In the genomic region with DNA sequence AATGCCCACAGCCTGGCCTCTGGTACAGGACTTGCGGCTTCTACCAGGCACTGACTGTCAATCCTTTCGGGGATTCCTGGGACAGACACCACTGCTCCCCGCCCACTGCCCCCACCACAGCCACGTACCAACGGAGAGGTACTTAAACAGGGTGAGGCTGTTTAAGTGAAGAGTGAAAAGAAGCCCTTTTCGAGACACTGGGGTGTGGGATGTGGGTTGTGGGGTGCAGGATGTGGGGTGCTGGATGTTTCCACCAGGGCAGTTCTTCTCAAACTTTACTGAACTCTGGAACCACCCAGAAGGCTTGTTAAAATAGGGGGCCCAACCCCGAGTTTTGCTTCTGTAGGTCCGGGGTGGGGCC, we compare ENCODE assay signal across 8 cellular contexts. TPM values are rescaled to one million over a fixed set of nuclear protein-coding genes. Genes with fewer than 3 reads are reported as not detected.
DNase-seq lines count a peak whose midpoint lies in the region; ATAC-seq and TF ChIP-seq lines count a peak whose summit lies in the region.
"Had no signal": no experiment of that assay in that cellular context is flagged by ENCODE, and none has a peak within 500 bp of the region (broad histone marks: within the 10 kb centered on the region; RNA-seq: fewer than 3 reads in every experiment).

No MANE protein-coding gene starts in this region.

- H3K27me3 ChIP-seq in breast epithelium (peaks cover 0 to 3% of the 10 kb centered on the region in 2 donors), tibial nerve (peaks cover 0 to 10% of the 10 kb centered on the region in 2 donors), MM.1S (replicated peaks; ENCODE audit: insufficient read depth, low read length) (peaks cover 80% of the 10 kb centered on the region)
- no peaks in the 10 kb centered on the region for H3K27me3 ChIP-seq in naive thymus-derived CD4-positive, alpha-beta T cell (ENCODE audit: control insufficient read depth in 2 of 2, insufficient read depth in 2 of 2, low read length in 2 of 2)

- H3K4me1 ChIP-seq in breast epithelium: no peaks in the 10 kb centered on the region
- H3K4me1 ChIP-seq in naive thymus-derived CD4-positive, alpha-beta T cell (ENCODE audit: control insufficient read depth in 2 of 2, insufficient read depth in 2 of 2, low read length in 2 of 2): peaks cover 49 to 59% of the 10 kb centered on the region in 2 donors
- H3K4me1 ChIP-seq in tibial nerve: peaks cover 0 to 51% (median 12%) of the 10 kb centered on the region in 4 donors
- no peaks in the 10 kb centered on the region for H3K4me1 ChIP-seq in MM.1S (ENCODE audit: low read length)

- no peak overlapping the region for H3K9ac ChIP-seq in MM.1S (ENCODE audit: low read length)

- no peak overlapping the region for H3K4me2 ChIP-seq in MM.1S (ENCODE audit: low read depth, low read length)

- intact Hi-C loops in breast epithelium (cut with DNase I; ENCODE audit: low total_unique reads): no loop called here
- intact Hi-C loops in naive thymus-derived CD4-positive, alpha-beta T cell (cut with micrococcal nuclease): loop anchor here (1.0 to 10.0 kb wide), 8 partner anchors 17 to 853 kb away; a partner anchor contains a TSS

- H3K36me3 Mint-ChIP-seq in WTC11: no peaks in the 10 kb centered on the region
- peaks cover 0 to 4% (median 0%) of the 10 kb centered on the region in 5 donors for H3K36me3 Mint-ChIP-seq in naive thymus-derived CD4-positive, alpha-beta T cell

- no peaks in the 10 kb centered on the region for H3K9me3 ChIP-seq in breast epithelium
- H3K9me3 ChIP-seq in naive thymus-derived CD4-positive, alpha-beta T cell (ENCODE audit: control insufficient read depth in 2 of 3, low read length in 3 of 3): peaks cover 0 to 4% (median 0%) of the 10 kb centered on the region in 3 experiments
- no peaks in the 10 kb centered on the region for H3K9me3 ChIP-seq in tibial nerve
- H3K9me3 ChIP-seq in MM.1S (replicated peaks; ENCODE audit: insufficient read depth, low read length): no peaks in the 10 kb centered on the region

- H3K36me3 ChIP-seq in breast epithelium (no peaks in the 10 kb centered on the region), tibial nerve (no peaks in the 10 kb centered on the region), MM.1S (replicated peaks; ENCODE audit: insufficient read depth, low read length) (no peaks in the 10 kb centered on the region)
- H3K36me3 ChIP-seq in naive thymus-derived CD4-positive, alpha-beta T cell (ENCODE audit: control insufficient read depth in 2 of 3, insufficient read depth in 3 of 3, low read length in 3 of 3): no peaks in the 10 kb centered on the region

- H3K9me3 Mint-ChIP-seq in WTC11: no peaks in the 10 kb centered on the region
- H3K9me3 Mint-ChIP-seq in naive thymus-derived CD4-positive, alpha-beta T cell: no peaks in the 10 kb centered on the region

- DNase-seq in WTC11 (ENCODE audit: low spot score) (no peak), breast epithelium (ENCODE audit: low spot score in 2 of 2) (no peak), tibial nerve (ENCODE audit: low spot score in 2 of 2) (no peak), MM.1S (no peak), GDM1 (lab: John Stamatoyannopoulos, UW) (no peak), A172 (ENCODE audit: low spot score) (no peak)
- DNase-seq in naive thymus-derived CD4-positive, alpha-beta T cell: peak in 7 of 9 donors; percentile 69 to 80 (median 77)

- no peaks in the 10 kb centered on the region for H3K79me2 ChIP-seq in MM.1S (ENCODE audit: low read length)

- H2AFZ ChIP-seq in MM.1S (ENCODE audit: low read length): no peak overlapping the region

- TF ChIP-seq EP300 in tibial nerve (IDR thresholded peaks at IDR 0.05): no peak

- H4K20me1 ChIP-seq in MM.1S (ENCODE audit: insufficient read depth, low read length): no peaks in the 10 kb centered on the region

- H3K27ac Mint-ChIP-seq in WTC11: no peak overlapping the region
- peak overlapping the region; percentile 80 to 97 (median 89) for H3K27ac Mint-ChIP-seq in naive thymus-derived CD4-positive, alpha-beta T cell

- peak; percentile 4; the same call in 1 of the 2 replicates for ATAC-seq in WTC11
- peak; percentile 78 for ATAC-seq in naive thymus-derived CD4-positive, alpha-beta T cell

- H3K27ac ChIP-seq in breast epithelium: peak overlapping the region; percentile 71 to 90
- H3K27ac ChIP-seq in naive thymus-derived CD4-positive, alpha-beta T cell (ENCODE audit: low read depth, low read length): peak overlapping the region; percentile 89
- H3K27ac ChIP-seq in tibial nerve: peak overlapping the region; percentile 61 to 84 (median 78)
- no peak overlapping the region for H3K27ac ChIP-seq in MM.1S (ENCODE audit: low read length)
- H3K27ac ChIP-seq: epithelial cell of prostate had no signal

- TF ChIP-seq CTCF in WTC11 (IDR thresholded peaks at IDR 0.05): no peak
- no peak for TF ChIP-seq CTCF in breast epithelium (IDR thresholded peaks at IDR 0.05)
- no peak for TF ChIP-seq CTCF in tibial nerve (IDR thresholded peaks at IDR 0.05)
- no peak for TF ChIP-seq CTCF in MM.1S (IDR thresholded peaks at IDR 0.05; ENCODE audit: low read length)

- POLR2A ChIA-PET in WTC11 (lab: Charles Lee): no interaction called here
- POLR2A ChIA-PET in naive thymus-derived CD4-positive, alpha-beta T cell (lab: Charles Lee): no interaction called here

- CTCF ChIA-PET in WTC11 (lab: Charles Lee): interaction anchor here (2.4 kb wide), 1 partner anchor 23 kb away, joined by 31 read pairs; no protein-coding TSS in a partner anchor
- CTCF ChIA-PET in naive thymus-derived CD4-positive, alpha-beta T cell (lab: Charles Lee): no interaction called here

- 27 to 30% methylated on average over 8 of the region's 8 CpGs for WGBS in tibial nerve, 2 donors

- H3K4me3 Mint-ChIP-seq in WTC11: peak overlapping the region; percentile 69
- H3K4me3 Mint-ChIP-seq in naive thymus-derived CD4-positive, alpha-beta T cell: peak overlapping the region; percentile 71 to 93 (median 85)

- H3K9me2 ChIP-seq in MM.1S (replicated peaks; ENCODE audit: insufficient read depth, low read length): no peaks in the 10 kb centered on the region

- TF ChIP-seq POLR2A in breast epithelium (IDR thresholded peaks at IDR 0.05) (no peak), tibial nerve (IDR thresholded peaks at IDR 0.05) (no peak)

- H3F3A ChIP-seq in MM.1S (ENCODE audit: insufficient read depth, low read length): no peaks in the 10 kb centered on the region

- H3K4me3 ChIP-seq in breast epithelium: peak overlapping the region; percentile 61 to 80 (median 68)
- peak overlapping the region; percentile 73 for H3K4me3 ChIP-seq in naive thymus-derived CD4-positive, alpha-beta T cell (ENCODE audit: low read length)
- H3K4me3 ChIP-seq in tibial nerve: peak overlapping the region; percentile 24 to 67 (median 44)
- H3K4me3 ChIP-seq in MM.1S (ENCODE audit: low read length): no peak overlapping the region

- H3K4me1 Mint-ChIP-seq in WTC11: peaks cover 5% of the 10 kb centered on the region; the same call in 1 of the 2 replicates
- peaks cover 37 to 74% (median 62%) of the 10 kb centered on the region in 7 donors for H3K4me1 Mint-ChIP-seq in naive thymus-derived CD4-positive, alpha-beta T cell

- peaks cover 39% of the 10 kb centered on the region for H3K27me3 Mint-ChIP-seq in WTC11 (ENCODE audit: low read depth)
- H3K27me3 Mint-ChIP-seq in naive thymus-derived CD4-positive, alpha-beta T cell: peaks cover 0 to 19% (median 0%) of the 10 kb centered on the region in 5 donors

TF ChIP-seq in WTC11, 78 proteins besides CTCF, POLR2A, EP300 and RAD21:
- TF ChIP-seq, protein P1, sequence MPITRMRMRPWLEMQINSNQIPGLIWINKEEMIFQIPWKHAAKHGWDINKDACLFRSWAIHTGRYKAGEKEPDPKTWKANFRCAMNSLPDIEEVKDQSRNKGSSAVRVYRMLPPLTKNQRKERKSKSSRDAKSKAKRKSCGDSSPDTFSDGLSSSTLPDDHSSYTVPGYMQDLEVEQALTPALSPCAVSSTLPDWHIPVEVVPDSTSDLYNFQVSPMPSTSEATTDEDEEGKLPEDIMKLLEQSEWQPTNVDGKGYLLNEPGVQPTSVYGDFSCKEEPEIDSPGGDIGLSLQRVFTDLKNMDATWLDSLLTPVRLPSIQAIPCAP (CRISPR knock-in tag; IDR thresholded peaks at IDR 0.05): no peak
- TF ChIP-seq SMAD3 (CRISPR knock-in tag; IDR thresholded peaks at IDR 0.05; ENCODE audit: borderline replicate concordance) (no peak), SOX15 (CRISPR knock-in tag; IDR thresholded peaks at IDR 0.05) (no peak), SMAD4 (CRISPR knock-in tag; IDR thresholded peaks at IDR 0.05) (no peak), CBFB (CRISPR knock-in tag; IDR thresholded peaks at IDR 0.05; ENCODE audit: low read depth) (no peak), CREB1 (CRISPR knock-in tag; IDR thresholded peaks at IDR 0.05) (no peak), ZNF121 (CRISPR knock-in tag; IDR thresholded peaks at IDR 0.05) (no peak)
- TF ChIP-seq, protein P2, sequence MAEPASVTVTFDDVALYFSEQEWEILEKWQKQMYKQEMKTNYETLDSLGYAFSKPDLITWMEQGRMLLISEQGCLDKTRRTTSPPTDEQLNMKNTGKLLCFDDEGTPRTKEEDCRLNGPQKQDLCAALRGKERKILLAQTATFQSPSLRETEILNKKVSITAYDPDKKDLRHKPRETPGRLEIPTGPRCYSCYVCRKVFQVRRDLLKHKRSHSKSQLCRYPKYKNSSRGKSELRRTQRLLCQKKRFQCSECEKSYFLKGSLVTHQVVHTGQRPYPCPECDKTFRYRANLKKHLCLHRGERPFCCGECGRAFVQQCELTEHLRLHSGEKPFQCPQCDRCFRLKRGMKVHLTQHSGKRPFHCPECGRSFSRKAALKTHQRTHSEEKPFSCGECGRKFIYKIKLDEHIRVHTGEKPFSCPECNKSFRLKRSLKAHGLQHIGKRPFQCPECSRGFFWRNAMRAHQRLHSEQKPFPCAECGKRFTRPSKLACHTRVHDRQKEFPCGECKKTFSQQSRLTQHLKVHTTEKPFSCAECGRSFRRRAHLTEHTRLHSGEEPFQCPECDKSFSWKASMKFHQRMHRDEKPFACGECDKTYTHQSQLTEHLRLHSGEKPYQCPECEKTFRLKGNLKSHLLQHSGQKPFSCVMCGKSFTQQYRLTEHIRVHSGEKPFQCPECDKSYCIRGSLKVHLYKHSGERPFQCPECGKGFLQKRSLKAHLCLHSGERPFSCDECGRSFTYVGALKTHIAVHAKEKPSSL (CRISPR knock-in tag; conservative IDR thresholded peaks at IDR 0.05): no peak

RNA-seq across cellular contexts. Expression of a gene that starts 34.2 kb away (rescaled TPM):
- total RNA-seq in WTC11 (2021) (12.3 to 15.6 TPM (median 13.6 TPM) in 3 replicates), breast epithelium (10 to 100 TPM; 23.7 to 39.5 (median 29.5) TPM), tibial nerve (10 to 100 TPM; 40.4 to 68.4 (median 42.5) TPM)
- 10 to 100 TPM; 19.6 to 49.1 (median 44.4) TPM for total RNA-seq in naive thymus-derived CD4-positive, alpha-beta T cell
- 10 to 100 TPM; 19.6 to 29.6 TPM for polyA plus RNA-seq in naive thymus-derived CD4-positive, alpha-beta T cell
- 3.7 and 7.1 TPM in 2 replicates for total RNA-seq in A172 (2014; rRNA removed; shearing (Covaris generic))

Comparison
In these comparisons a context has a peak if more than half of its experiments do, and no peak if none do; other contexts are left out.
1. DNase-seq: peak in naive thymus-derived CD4-positive, alpha-beta T cell (7 of 9); none in WTC11 (single experiment), breast epithelium (0 of 2), tibial nerve (0 of 2), MM.1S (single experiment), GDM1 (single experiment) and A172 (single experiment).